In genomic region chr3:56339671-56340070, GRCh38 we compare ENCODE assay signal across 20 cellular contexts.
"Had no signal": no experiment of that assay in that cellular context is flagged by ENCODE, and none has a peak within 500 bp of the region (broad histone marks: within the 10 kb centered on the region; RNA-seq: fewer than 3 reads in every experiment).

No MANE protein-coding gene starts in this region.

- H3K36me3 Mint-ChIP-seq: activated CD8-positive, alpha-beta memory T cell treated with anti-CD3 and anti-CD28 coated beads, Interleukin-2, amount 10 ng/mL, durations not matched to agents 7 days and 5 days; activated naive CD8-positive, alpha-beta T cell; naive thymus-derived CD8-positive, alpha-beta T cell; type B pancreatic cell had no signal

- H3K9me3 Mint-ChIP-seq: activated CD4-positive, alpha-beta T cell treated with anti-CD3 and anti-CD28 coated beads, Interleukin-2, amount 10 ng/mL, durations not matched to agents 7 days and 5 days; activated CD8-positive, alpha-beta T cell treated with anti-CD3 and anti-CD28 coated beads for 36 hours; central memory CD8-positive, alpha-beta T cell; naive thymus-derived CD8-positive, alpha-beta T cell; type B pancreatic cell had no signal

- H3K27ac Mint-ChIP-seq: activated CD4-positive, alpha-beta T cell treated with anti-CD3 and anti-CD28 coated beads, Interleukin-2, amount 10 ng/mL, durations not matched to agents 7 days and 5 days; activated CD8-positive, alpha-beta memory T cell treated with anti-CD3 and anti-CD28 coated beads, Interleukin-2, amount 10 ng/mL, durations not matched to agents 7 days and 5 days; activated CD8-positive, alpha-beta T cell treated with anti-CD3 and anti-CD28 coated beads for 36 hours; activated naive CD8-positive, alpha-beta T cell; type B pancreatic cell had no signal

- DNase-seq: activated CD4-positive, alpha-beta T cell treated with anti-CD3 and anti-CD28 coated beads, Interleukin-2, amount 10 ng/mL, durations not matched to agents 7 days and 5 days; activated CD4-positive, CD25-positive, alpha-beta regulatory T cell treated with anti-CD3 and anti-CD28 coated beads, Interleukin-2, amount 50 U/mL, for 72 hours; activated CD8-positive, alpha-beta memory T cell treated with anti-CD3 and anti-CD28 coated beads, Interleukin-2, amount 10 ng/mL, durations not matched to agents 7 days and 5 days; activated CD8-positive, alpha-beta T cell treated with anti-CD3 and anti-CD28 coated beads for 36 hours; activated naive CD4-positive, alpha-beta T cell; activated T-cell treated with anti-CD3 and anti-CD28 coated beads for 4 hours; adrenal gland; brain microvascular endothelial cell; esophagus squamous epithelium; gastrocnemius medialis; kidney glomerular epithelial cell; naive thymus-derived CD8-positive, alpha-beta T cell; sigmoid colon; stimulated activated CD4-positive, alpha-beta T cell treated with anti-CD3 and anti-CD28 coated beads, Interleukin-15, amount 100 ng/mL, for 24 hours; stimulated activated naive CD4-positive, alpha-beta T cell; testis; WERI-Rb-1 had no signal

- H3K4me3 Mint-ChIP-seq: activated CD4-positive, alpha-beta T cell treated with anti-CD3 and anti-CD28 coated beads, Interleukin-2, amount 10 ng/mL, durations not matched to agents 7 days and 5 days; activated CD8-positive, alpha-beta memory T cell treated with anti-CD3 and anti-CD28 coated beads, Interleukin-2, amount 10 ng/mL, durations not matched to agents 7 days and 5 days; activated CD8-positive, alpha-beta T cell treated with anti-CD3 and anti-CD28 coated beads for 36 hours; activated naive CD8-positive, alpha-beta T cell; central memory CD8-positive, alpha-beta T cell; naive thymus-derived CD8-positive, alpha-beta T cell; type B pancreatic cell had no signal

- ATAC-seq: activated CD8-positive, alpha-beta memory T cell treated with anti-CD3 and anti-CD28 coated beads, Interleukin-2, amount 10 ng/mL, durations not matched to agents 7 days and 5 days; activated CD8-positive, alpha-beta T cell treated with anti-CD3 and anti-CD28 coated beads for 36 hours; gastrocnemius medialis; naive thymus-derived CD8-positive, alpha-beta T cell had no signal

- H3K4me1 Mint-ChIP-seq: activated CD4-positive, alpha-beta T cell treated with anti-CD3 and anti-CD28 coated beads, Interleukin-2, amount 10 ng/mL, durations not matched to agents 7 days and 5 days; activated CD8-positive, alpha-beta memory T cell treated with anti-CD3 and anti-CD28 coated beads, Interleukin-2, amount 10 ng/mL, durations not matched to agents 7 days and 5 days; central memory CD8-positive, alpha-beta T cell; naive thymus-derived CD8-positive, alpha-beta T cell had no signal
